In genomic region chr10:42594246-42594650, GRCh38 we compare ENCODE assay signal across 22 cellular contexts. TPM values are rescaled to one million over a fixed set of nuclear protein-coding genes. Genes with fewer than 3 reads are reported as not detected.
DNase-seq lines count a peak whose midpoint lies in the region; ATAC-seq, FAIRE-seq and TF ChIP-seq lines count a peak whose summit lies in the region.
"Had no signal": no experiment of that assay in that cellular context is flagged by ENCODE, and none has a peak within 500 bp of the region (broad histone marks: within the 10 kb centered on the region; RNA-seq: fewer than 3 reads in every experiment).

No MANE protein-coding gene starts in this region.

- no peaks in the 10 kb centered on the region for H3K27me3 ChIP-seq in dorsolateral prefrontal cortex
- H3K27me3 ChIP-seq: adrenal gland, esophagus muscularis mucosa, heart left ventricle, SJCRH30, tibial nerve had no signal

- DNase-seq in EL (peak; percentile 24), NCI-H226 (peak; percentile 88), choroid plexus epithelial cell (ENCODE audit: low read depth) (peak; percentile 88), A172 (ENCODE audit: low spot score) (no peak), dorsolateral prefrontal cortex (no peak)
- DNase-seq: activated CD4-positive, alpha-beta T cell treated with anti-CD3 and anti-CD28 coated beads, Interleukin-2, amount 10 ng/mL, durations not matched to agents 7 days and 5 days; activated effector memory CD4-positive, alpha-beta T cell treated with Interleukin-2 at 50 U/mL for 16 hours; adrenal gland; AML-193; DMS79 treated with DMSO at 0.1 percent for 48 hours; heart left ventricle; NCI-H2171 treated with DMSO at 0.1 percent for 48 hours; PC-9; SJCRH30; stimulated activated CD4-positive, alpha-beta T cell treated with anti-CD3 and anti-CD28 coated beads, Interleukin-4, amount 100 ng/mL, for 1 hour; stimulated activated naive CD8-positive, alpha-beta T cell treated with anti-CD3 and anti-CD28 coated beads, Interleukin-15, amount 100 ng/mL, for 72 hours; T-helper 2 cell had no signal

- intact Hi-C loops in dorsolateral prefrontal cortex (cut with DNase I) = no loop called here

- no peak overlapping the region for H3K4me3 ChIP-seq in choroid plexus epithelial cell (ENCODE audit: low read depth, low read length)
- no peak overlapping the region for H3K4me3 ChIP-seq in dorsolateral prefrontal cortex
- H3K4me3 ChIP-seq: adrenal gland, esophagus muscularis mucosa, heart left ventricle, PC-9, SJCRH30, tibial nerve had no signal

- ATAC-seq in GM18511 (IDR thresholded peaks at IDR 0.05; ENCODE audit: unreplicated experiment) (no peak), GM21423 (IDR thresholded peaks at IDR 0.05; ENCODE audit: unreplicated experiment) (no peak)
- ATAC-seq: heart left ventricle; stimulated activated naive CD8-positive, alpha-beta T cell treated with anti-CD3 and anti-CD28 coated beads, Interleukin-15, amount 100 ng/mL, for 72 hours had no signal

- TF ChIP-seq CTCF in choroid plexus epithelial cell (conservative IDR thresholded peaks at IDR 0.05; ENCODE audit: low read depth, low read length) (no peak), dorsolateral prefrontal cortex (IDR thresholded peaks at IDR 0.05 in 54 of 56, conservative IDR thresholded peaks at IDR 0.05 in 2 of 56; ENCODE audit: low read depth in 1 of 56, partially characterized antibody in 56 of 56) (no peak)

- no peak overlapping the region for H3K27ac ChIP-seq in dorsolateral prefrontal cortex
- H3K27ac ChIP-seq: adrenal gland, esophagus muscularis mucosa, heart left ventricle, PC-9, SJCRH30, tibial nerve had no signal

- peak; percentile 79 for FAIRE-seq in islet of Langerhans (lab: Jason Lieb, UNC)

RNA-seq across cellular contexts. Expression of gene ZNF33B, which starts 44.1 kb away (rescaled TPM):
- 9.7 and 10.4 TPM in 2 replicates for total RNA-seq in A172 (2014; rRNA removed; shearing (Covaris generic))
- 10 to 100 TPM; 11.0 to 35.5 (median 21.0) TPM for total RNA-seq in dorsolateral prefrontal cortex

Comparison
In these comparisons a context has a peak if more than half of its experiments do, and no peak if none do; other contexts are left out.
1. DNase-seq: peak in EL (single experiment), NCI-H226 (single experiment) and choroid plexus epithelial cell (single experiment); none in A172 (single experiment) and dorsolateral prefrontal cortex (0 of 10).